ENCODE assay signal across 1 cellular context in genomic region chr6:151349651-151350270, GRCh38.
TF ChIP-seq lines count a peak whose summit lies in the region.

No MANE protein-coding gene starts in this region.

TF ChIP-seq in HEK293, 187 proteins besides CTCF, POLR2A, EP300 and RAD21 (continued from another document):
- TF ChIP-seq ZBTB11 (tag by site-specific recombination; conservative IDR thresholded peaks at IDR 0.05; ENCODE audit: low read depth), result no peak
